ENCODE assay signal across 21 cellular contexts in genomic region chr21:15823486-15824150, GRCh38.
A peak's percentile ranks its signal among the peaks of the same experiment; 100 is the strongest.
DNase-seq lines count a peak whose midpoint lies in the region; ATAC-seq, FAIRE-seq and TF ChIP-seq lines count a peak whose summit lies in the region.
"Had no signal": no experiment of that assay in that cellular context is flagged by ENCODE, and none has a peak within 500 bp of the region (broad histone marks: within the 10 kb centered on the region; RNA-seq: fewer than 3 reads in every experiment).

No MANE protein-coding gene starts in this region.

- peaks cover 56% of the 10 kb centered on the region for H3K36me3 Mint-ChIP-seq in CD4-positive, alpha-beta T cell (ENCODE audit: low read depth)
- H3K36me3 Mint-ChIP-seq in CD8-positive, alpha-beta T cell, result peaks cover 46% of the 10 kb centered on the region
- peaks cover 45% of the 10 kb centered on the region for H3K36me3 Mint-ChIP-seq in activated CD4-positive, alpha-beta memory T cell treated with anti-CD3 and anti-CD28 coated beads, Interleukin-2, amount 10 ng/mL, durations not matched to agents 7 days and 5 days (ENCODE audit: low read depth)
- peaks cover 9 to 27% (median 13%) of the 10 kb centered on the region in 3 donors for H3K36me3 Mint-ChIP-seq in immature natural killer cell

- H3K27me3 Mint-ChIP-seq in CD4-positive, alpha-beta T cell, result no peaks in the 10 kb centered on the region
- no peaks in the 10 kb centered on the region for H3K27me3 Mint-ChIP-seq in CD8-positive, alpha-beta T cell (ENCODE audit: low read depth)
- no peaks in the 10 kb centered on the region for H3K27me3 Mint-ChIP-seq in activated CD4-positive, alpha-beta memory T cell treated with anti-CD3 and anti-CD28 coated beads, Interleukin-2, amount 10 ng/mL, durations not matched to agents 7 days and 5 days
- H3K27me3 Mint-ChIP-seq in immature natural killer cell (ENCODE audit: low read depth in 3 of 3), result peaks cover 0 to 3% (median 1%) of the 10 kb centered on the region in 3 donors

- H3K27ac ChIP-seq in CD4-positive, alpha-beta T cell (ENCODE audit: low read depth, low read length), result peak overlapping the region; percentile 16
- no peak overlapping the region for H3K27ac ChIP-seq in CD8-positive, alpha-beta T cell (ENCODE audit: low read depth, low read length)
- H3K27ac ChIP-seq: stomach, tibial nerve had no signal

- FAIRE-seq in HTR-8/SVneo (lab: Jason Lieb, UNC), result no peak
- FAIRE-seq: bronchial epithelial cell, GM12878, GM19239 had no signal

- H3K4me1 ChIP-seq in CD8-positive, alpha-beta T cell (ENCODE audit: insufficient read depth, low read length), result peaks cover 26% of the 10 kb centered on the region

- peak overlapping the region; percentile 73 for H3K4me3 Mint-ChIP-seq in CD4-positive, alpha-beta T cell
- peak overlapping the region; percentile 78 for H3K4me3 Mint-ChIP-seq in CD8-positive, alpha-beta T cell
- H3K4me3 Mint-ChIP-seq in activated CD4-positive, alpha-beta memory T cell treated with anti-CD3 and anti-CD28 coated beads, Interleukin-2, amount 10 ng/mL, durations not matched to agents 7 days and 5 days, result no peak overlapping the region
- peak overlapping the region; percentile 71 to 76 (median 72) for H3K4me3 Mint-ChIP-seq in immature natural killer cell

- CTCF ChIA-PET in CD4-positive, alpha-beta T cell (lab: Charles Lee), result no interaction called here
- CTCF ChIA-PET in CD8-positive, alpha-beta T cell (lab: Charles Lee), result no interaction called here
- CTCF ChIA-PET in activated CD4-positive, alpha-beta memory T cell treated with anti-CD3 and anti-CD28 coated beads, Interleukin-2, amount 10 ng/mL, durations not matched to agents 7 days and 5 days (lab: Charles Lee), result no interaction called here

- TF ChIP-seq CTCF in CD4-positive, alpha-beta T cell (IDR thresholded peaks at IDR 0.05), result no peak
- TF ChIP-seq CTCF in CD8-positive, alpha-beta T cell (IDR thresholded peaks at IDR 0.05), result no peak

- ATAC-seq in CD4-positive, alpha-beta T cell (ENCODE audit: poor library complexity), result peak; percentile 88
- peak; percentile 82 for ATAC-seq in CD8-positive, alpha-beta T cell
- no peak for ATAC-seq in HG02642 (IDR thresholded peaks at IDR 0.05; ENCODE audit: poor library complexity, unreplicated experiment)
- ATAC-seq: GM12878 had no signal

- H3K4me3 ChIP-seq in CD8-positive, alpha-beta T cell (ENCODE audit: low read depth, low read length), result no peak overlapping the region
- H3K4me3 ChIP-seq: GM12878, spleen, stomach, tibial nerve had no signal

- H3K36me3 ChIP-seq in CD8-positive, alpha-beta T cell (ENCODE audit: insufficient read depth, low read length), result peaks cover 8% of the 10 kb centered on the region

- H3K4me1 Mint-ChIP-seq in CD4-positive, alpha-beta T cell (ENCODE audit: low read depth), result peaks cover 58% of the 10 kb centered on the region
- peaks cover 47% of the 10 kb centered on the region for H3K4me1 Mint-ChIP-seq in CD8-positive, alpha-beta T cell (ENCODE audit: low read depth)
- H3K4me1 Mint-ChIP-seq in activated CD4-positive, alpha-beta memory T cell treated with anti-CD3 and anti-CD28 coated beads, Interleukin-2, amount 10 ng/mL, durations not matched to agents 7 days and 5 days, result peaks cover 20% of the 10 kb centered on the region
- H3K4me1 Mint-ChIP-seq in immature natural killer cell, result peaks cover 21 to 52% of the 10 kb centered on the region in 2 donors

- H3K9me3 Mint-ChIP-seq in CD4-positive, alpha-beta T cell, result no peaks in the 10 kb centered on the region
- H3K9me3 Mint-ChIP-seq in CD8-positive, alpha-beta T cell, result no peaks in the 10 kb centered on the region
- no peaks in the 10 kb centered on the region for H3K9me3 Mint-ChIP-seq in activated CD4-positive, alpha-beta memory T cell treated with anti-CD3 and anti-CD28 coated beads, Interleukin-2, amount 10 ng/mL, durations not matched to agents 7 days and 5 days
- no peaks in the 10 kb centered on the region for H3K9me3 Mint-ChIP-seq in immature natural killer cell

- intact Hi-C loops in CD4-positive, alpha-beta T cell (cut with DNase I, micrococcal nuclease), result loop anchor here (2.0 to 10.0 kb wide), 3 partner anchors 93 to 159 kb away; no protein-coding TSS in a partner anchor
- intact Hi-C loops in CD8-positive, alpha-beta T cell (cut with DNase I, micrococcal nuclease), result loop anchor here (2.0 to 10.0 kb wide), 6 partner anchors 36 to 1439 kb away; partner anchors contain the start of genes HSPA13 (in 1 of the 2) and NRIP1 (in 1 of the 2)

- POLR2A ChIA-PET in CD4-positive, alpha-beta T cell (lab: Charles Lee), result interaction anchor here (0.6 to 1.4 kb wide), 6 partner anchors 20 to 759 kb away, joined by 3 to 7 read pairs (median 4); partner anchors contain the start of gene NRIP1
- POLR2A ChIA-PET in CD8-positive, alpha-beta T cell (lab: Charles Lee), result interaction anchor here (3.3 kb wide), 1 partner anchor 94 kb away, joined by 11 read pairs; the partner anchor contains the start of gene USP25
- POLR2A ChIA-PET in activated CD4-positive, alpha-beta memory T cell treated with anti-CD3 and anti-CD28 coated beads, Interleukin-2, amount 10 ng/mL, durations not matched to agents 7 days and 5 days (lab: Charles Lee), result interaction anchor here (0.7 to 0.8 kb wide), 2 partner anchors 51 to 95 kb away, joined by 3 read pairs; no protein-coding TSS in a partner anchor

- peak in 1 of 10 experiments; percentile 6 for DNase-seq in CD4-positive, alpha-beta T cell
- DNase-seq in CD8-positive, alpha-beta T cell, result peak in 2 of 7 experiments; percentile 6 to 29
- DNase-seq in activated CD4-positive, alpha-beta memory T cell treated with anti-CD3 and anti-CD28 coated beads, Interleukin-2, amount 10 ng/mL, durations not matched to agents 7 days and 5 days, result peak; percentile 32
- DNase-seq in immature natural killer cell, result peak; percentile 6 to 43 (median 35)
- DNase-seq in NCI-H1092 treated with DMSO at 0.1 percent for 48 hours (lab: John Stamatoyannopoulos, UW), result no peak
- no peak for DNase-seq in HTR-8/SVneo (ENCODE audit: insufficient read length, low spot score)
- DNase-seq: cortex of kidney; glutamatergic neuron; Kasumi-1; NCI-H187; NCI-H2227 treated with DMSO at 0.1 percent for 48 hours; NCI-H82; Right ventricle myocardium superior; spleen; stimulated activated CD4-positive, alpha-beta T cell treated with anti-CD3 and anti-CD28 coated beads, Interleukin-4, amount 100 ng/mL, for 24 hours; stomach had no signal

- no peaks in the 10 kb centered on the region for H3K9me3 ChIP-seq in CD4-positive, alpha-beta T cell (ENCODE audit: control insufficient read depth, low read length)
- no peaks in the 10 kb centered on the region for H3K9me3 ChIP-seq in CD8-positive, alpha-beta T cell (ENCODE audit: low read length)
- H3K9me3 ChIP-seq: spleen, stomach, tibial nerve had no signal

- H3K27ac Mint-ChIP-seq in CD4-positive, alpha-beta T cell, result peak overlapping the region; percentile 79
- H3K27ac Mint-ChIP-seq in CD8-positive, alpha-beta T cell, result peak overlapping the region; percentile 96
- peak overlapping the region; percentile 69 for H3K27ac Mint-ChIP-seq in activated CD4-positive, alpha-beta memory T cell treated with anti-CD3 and anti-CD28 coated beads, Interleukin-2, amount 10 ng/mL, durations not matched to agents 7 days and 5 days
- H3K27ac Mint-ChIP-seq in immature natural killer cell, result peak overlapping the region; percentile 58 to 90 (median 83)

- H3K27me3 ChIP-seq in CD4-positive, alpha-beta T cell (ENCODE audit: control insufficient read depth, insufficient read depth, low read length), result no peaks in the 10 kb centered on the region
- no peaks in the 10 kb centered on the region for H3K27me3 ChIP-seq in CD8-positive, alpha-beta T cell (ENCODE audit: insufficient read depth, low read length)
- H3K27me3 ChIP-seq: spleen, stomach, tibial nerve had no signal

Comparison
In these comparisons a context has a peak if more than half of its experiments do, and no peak if none do; other contexts are left out.
1. DNase-seq: peak in activated CD4-positive, alpha-beta memory T cell treated with anti-CD3 and anti-CD28 coated beads, Interleukin-2, amount 10 ng/mL, durations not matched to agents 7 days and 5 days (single experiment) and immature natural killer cell (3 of 3); none in NCI-H1092 treated with DMSO at 0.1 percent for 48 hours (single experiment) and HTR-8/SVneo (single experiment).
2. Peak in every context shown above with its lines, with median percentiles within 50 percentile points of each other: H3K27ac Mint-ChIP-seq.